In genomic region chr9:90005388-90005787, GRCh38 we compare ENCODE assay signal across 7 cellular contexts.
"Had no signal": no experiment of that assay in that cellular context is flagged by ENCODE, and none has a peak within 500 bp of the region (broad histone marks: within the 10 kb centered on the region; RNA-seq: fewer than 3 reads in every experiment).

No MANE protein-coding gene starts in this region.

- H3K27ac Mint-ChIP-seq: GM23338, H9, HFFc6 had no signal

- H3K4me3 ChIP-seq: GM23338, K562 had no signal

- H3K4me2 ChIP-seq: GM23338 had no signal

- H3K27ac ChIP-seq: HL-60 had no signal

- DNase-seq: H9, HCEC 1CT, HFFc6, IMR-90 had no signal

- H3K4me3 Mint-ChIP-seq: GM23338, H9, HFFc6 had no signal

- H3K9me3 Mint-ChIP-seq: GM23338 had no signal

- H2AFZ ChIP-seq: GM23338 had no signal

- ATAC-seq: GM23338, K562 had no signal
